In genomic region chr5:178625679-178626483, GRCh38 we compare ENCODE assay signal across 8 cellular contexts. TPM values are rescaled to one million over a fixed set of nuclear protein-coding genes. Genes with fewer than 3 reads are reported as not detected.
DNase-seq lines count a peak whose midpoint lies in the region; ATAC-seq and TF ChIP-seq lines count a peak whose summit lies in the region.

No MANE protein-coding gene starts in this region.

- H3K27ac Mint-ChIP-seq in activated CD4-positive, alpha-beta T cell treated with anti-CD3 and anti-CD28 coated beads for 36 hours = peak overlapping the region; percentile 98
- H3K27ac Mint-ChIP-seq in memory B cell (peak overlapping the region; percentile 97), type B pancreatic cell (peak overlapping the region; percentile 99)

- POLR2A ChIA-PET in activated CD4-positive, alpha-beta T cell treated with anti-CD3 and anti-CD28 coated beads for 36 hours (lab: Charles Lee) = interaction anchor here (0.5 to 0.8 kb wide), 3 partner anchors 21 to 934 kb away, joined by 3 to 4 read pairs (median 3); partner anchors contain the start of gene HNRNPAB

- peak overlapping the region; percentile 93 for H3K4me3 ChIP-seq in choroid plexus epithelial cell (ENCODE audit: low read depth, low read length)

- peaks cover 24% of the 10 kb centered on the region for H3K36me3 Mint-ChIP-seq in activated CD4-positive, alpha-beta T cell treated with anti-CD3 and anti-CD28 coated beads for 36 hours (ENCODE audit: low read depth)
- H3K36me3 Mint-ChIP-seq in memory B cell = peaks cover 9% of the 10 kb centered on the region
- peaks cover 6% of the 10 kb centered on the region for H3K36me3 Mint-ChIP-seq in type B pancreatic cell

- CTCF ChIA-PET in activated CD4-positive, alpha-beta T cell treated with anti-CD3 and anti-CD28 coated beads for 36 hours (lab: Charles Lee) = interaction anchor here (0.9 to 1.7 kb wide), 3 partner anchors 8 to 998 kb away, joined by 3 to 4 read pairs (median 3); partner anchors contain the start of gene HNRNPH1

- no peaks in the 10 kb centered on the region for H3K27me3 Mint-ChIP-seq in activated CD4-positive, alpha-beta T cell treated with anti-CD3 and anti-CD28 coated beads for 36 hours
- no peaks in the 10 kb centered on the region for H3K27me3 Mint-ChIP-seq in memory B cell
- no peaks in the 10 kb centered on the region for H3K27me3 Mint-ChIP-seq in type B pancreatic cell

- TF ChIP-seq CTCF in choroid plexus epithelial cell (conservative IDR thresholded peaks at IDR 0.05; ENCODE audit: low read depth, low read length) (no peak), type B pancreatic cell (conservative IDR thresholded peaks at IDR 0.05) (no peak)

- peak overlapping the region; percentile 93 for H3K4me3 Mint-ChIP-seq in activated CD4-positive, alpha-beta T cell treated with anti-CD3 and anti-CD28 coated beads for 36 hours
- peak overlapping the region; percentile 90 for H3K4me3 Mint-ChIP-seq in memory B cell
- H3K4me3 Mint-ChIP-seq in type B pancreatic cell = peak overlapping the region; percentile 95

- H3K4me1 Mint-ChIP-seq in activated CD4-positive, alpha-beta T cell treated with anti-CD3 and anti-CD28 coated beads for 36 hours = peaks cover 29% of the 10 kb centered on the region
- H3K4me1 Mint-ChIP-seq in memory B cell = peaks cover 21% of the 10 kb centered on the region
- H3K4me1 Mint-ChIP-seq in type B pancreatic cell (ENCODE audit: unreplicated experiment) = peaks cover 32% of the 10 kb centered on the region

- intact Hi-C loops in activated CD4-positive, alpha-beta T cell treated with anti-CD3 and anti-CD28 coated beads for 36 hours (cut with DNase I, micrococcal nuclease) = loop anchor here (2.0 to 10.0 kb wide), 8 partner anchors 396 to 1109 kb away; partner anchors contain the start of genes ZNF879 (in 2 of the 2), CANX (in 1 of the 2), HNRNPH1 (in 1 of the 2) and MAML1 (in 1 of the 2)

- peak; percentile 23 for ATAC-seq in activated CD4-positive, alpha-beta T cell treated with anti-CD3 and anti-CD28 coated beads for 36 hours
- ATAC-seq in HG02623 (IDR thresholded peaks at IDR 0.05; ENCODE audit: unreplicated experiment) = peak; percentile 11
- ATAC-seq in memory B cell (ENCODE audit: low read depth) = no peak

- H3K9me3 Mint-ChIP-seq in activated CD4-positive, alpha-beta T cell treated with anti-CD3 and anti-CD28 coated beads for 36 hours (ENCODE audit: low read depth) = no peaks in the 10 kb centered on the region
- H3K9me3 Mint-ChIP-seq in memory B cell (peaks cover 2% of the 10 kb centered on the region), type B pancreatic cell (no peaks in the 10 kb centered on the region)

- no peak for DNase-seq in activated CD4-positive, alpha-beta T cell treated with anti-CD3 and anti-CD28 coated beads for 36 hours
- DNase-seq in activated CD4-positive, alpha-beta T cell treated with anti-CD3 and anti-CD28 coated beads, Interleukin-2, amount 50 U/mL, for 1 hour = no peak
- DNase-seq in NCI-H526 treated with DMSO at 0.1 percent for 48 hours (lab: John Stamatoyannopoulos, UW) (peak; percentile 50), choroid plexus epithelial cell (ENCODE audit: low read depth) (peak; percentile 70), memory B cell (ENCODE audit: low spot score in 2 of 2) (no peak), type B pancreatic cell (ENCODE audit: extremely low spot score, unreplicated experiment) (no peak), NCI-H146 (lab: John Stamatoyannopoulos, UW) (no peak)

RNA-seq across cellular contexts. Expression of gene CLK4, which starts 1.0 kb away (rescaled TPM):
- total RNA-seq in activated CD4-positive, alpha-beta T cell treated with anti-CD3 and anti-CD28 coated beads for 36 hours = 10 to 100 TPM; 21.2 to 22.6 TPM
- 21.4 and 42.6 TPM in 2 replicates for total RNA-seq in type B pancreatic cell (ENCODE audit: low replicate concordance)

RNA-seq across cellular contexts. Expression of gene COL23A1, which starts 35.7 kb away (rescaled TPM):
- not detected for total RNA-seq in activated CD4-positive, alpha-beta T cell treated with anti-CD3 and anti-CD28 coated beads for 36 hours
- 1.5 and 15.5 TPM in 2 replicates for total RNA-seq in type B pancreatic cell (ENCODE audit: low replicate concordance)

Comparison
In these comparisons a context has a peak if more than half of its experiments do, and no peak if none do; other contexts are left out.
1. DNase-seq: peak in NCI-H526 treated with DMSO at 0.1 percent for 48 hours (single experiment) and choroid plexus epithelial cell (single experiment); none in activated CD4-positive, alpha-beta T cell treated with anti-CD3 and anti-CD28 coated beads for 36 hours (single experiment), activated CD4-positive, alpha-beta T cell treated with anti-CD3 and anti-CD28 coated beads, Interleukin-2, amount 50 U/mL, for 1 hour (single experiment), memory B cell (0 of 2), type B pancreatic cell (single experiment) and NCI-H146 (single experiment).
2. Peak in every context shown above with its lines, with median percentiles within 50 percentile points of each other: H3K27ac Mint-ChIP-seq and H3K4me3 Mint-ChIP-seq.